ENCODE assay signal across 1 cellular context in the genomic region with DNA sequence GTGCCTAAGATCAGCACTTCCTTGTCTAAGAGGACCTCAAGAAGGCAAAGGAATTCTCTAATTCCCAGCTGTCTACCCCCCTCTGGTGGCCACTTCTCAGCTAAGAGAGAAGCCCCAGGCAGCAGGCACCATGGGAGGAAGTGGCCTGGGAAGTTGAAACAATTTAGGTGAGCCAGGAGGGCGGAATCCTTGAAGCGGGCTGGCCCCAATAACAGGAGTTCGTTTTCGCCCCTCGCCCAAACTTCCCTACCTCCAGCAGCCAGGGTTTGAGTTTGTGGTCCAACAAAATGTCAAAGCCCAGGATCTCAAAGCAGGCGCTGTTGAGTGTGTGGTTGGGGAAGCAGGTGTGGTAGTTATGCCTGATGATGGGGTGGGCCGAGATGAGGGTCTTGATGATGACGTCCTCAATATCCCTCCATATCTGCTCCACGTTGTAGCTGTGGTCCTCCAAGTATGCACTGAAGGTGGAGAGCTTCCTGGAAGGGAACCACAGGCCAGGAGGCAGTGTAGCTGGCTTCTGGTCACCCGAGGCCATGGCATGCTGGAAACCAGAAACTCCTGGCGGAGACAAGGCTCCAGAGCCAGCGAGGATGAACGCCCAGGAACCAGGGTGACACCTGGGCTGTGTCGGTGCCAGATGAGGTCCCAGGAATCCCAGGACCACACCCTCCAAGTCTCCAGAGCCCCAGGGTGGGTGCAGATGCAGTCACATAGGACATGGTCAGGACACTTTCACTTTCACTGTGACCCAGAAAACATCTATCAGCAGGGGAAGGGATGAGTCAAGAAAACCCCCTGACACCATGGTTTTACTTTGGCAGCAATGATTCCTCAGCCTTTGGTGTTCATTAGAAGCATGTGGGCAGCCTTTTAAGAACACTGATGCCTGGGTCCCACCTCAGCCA.
A peak's percentile ranks its signal among the peaks of the same experiment; 100 is the strongest.
TF ChIP-seq lines count a peak whose summit lies in the region.

No MANE protein-coding gene starts in this region.

TF ChIP-seq in HepG2, 621 proteins besides CTCF, POLR2A, EP300 and RAD21 (continues in another document):
- no peak for TF ChIP-seq EEA1 (CRISPR knock-in tag; IDR thresholded peaks at IDR 0.05; ENCODE audit: borderline replicate concordance)
- TF ChIP-seq RXRA (CRISPR knock-in tag; IDR thresholded peaks at IDR 0.05), result peak; percentile 47; the same call in 1 of the 2 replicates
- TF ChIP-seq, protein P1, sequence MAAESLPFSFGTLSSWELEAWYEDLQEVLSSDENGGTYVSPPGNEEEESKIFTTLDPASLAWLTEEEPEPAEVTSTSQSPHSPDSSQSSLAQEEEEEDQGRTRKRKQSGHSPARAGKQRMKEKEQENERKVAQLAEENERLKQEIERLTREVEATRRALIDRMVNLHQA (CRISPR knock-in tag; IDR thresholded peaks at IDR 0.05), result peak; percentile 36; the same call in 1 of the 2 replicates
- TF ChIP-seq, protein P2, sequence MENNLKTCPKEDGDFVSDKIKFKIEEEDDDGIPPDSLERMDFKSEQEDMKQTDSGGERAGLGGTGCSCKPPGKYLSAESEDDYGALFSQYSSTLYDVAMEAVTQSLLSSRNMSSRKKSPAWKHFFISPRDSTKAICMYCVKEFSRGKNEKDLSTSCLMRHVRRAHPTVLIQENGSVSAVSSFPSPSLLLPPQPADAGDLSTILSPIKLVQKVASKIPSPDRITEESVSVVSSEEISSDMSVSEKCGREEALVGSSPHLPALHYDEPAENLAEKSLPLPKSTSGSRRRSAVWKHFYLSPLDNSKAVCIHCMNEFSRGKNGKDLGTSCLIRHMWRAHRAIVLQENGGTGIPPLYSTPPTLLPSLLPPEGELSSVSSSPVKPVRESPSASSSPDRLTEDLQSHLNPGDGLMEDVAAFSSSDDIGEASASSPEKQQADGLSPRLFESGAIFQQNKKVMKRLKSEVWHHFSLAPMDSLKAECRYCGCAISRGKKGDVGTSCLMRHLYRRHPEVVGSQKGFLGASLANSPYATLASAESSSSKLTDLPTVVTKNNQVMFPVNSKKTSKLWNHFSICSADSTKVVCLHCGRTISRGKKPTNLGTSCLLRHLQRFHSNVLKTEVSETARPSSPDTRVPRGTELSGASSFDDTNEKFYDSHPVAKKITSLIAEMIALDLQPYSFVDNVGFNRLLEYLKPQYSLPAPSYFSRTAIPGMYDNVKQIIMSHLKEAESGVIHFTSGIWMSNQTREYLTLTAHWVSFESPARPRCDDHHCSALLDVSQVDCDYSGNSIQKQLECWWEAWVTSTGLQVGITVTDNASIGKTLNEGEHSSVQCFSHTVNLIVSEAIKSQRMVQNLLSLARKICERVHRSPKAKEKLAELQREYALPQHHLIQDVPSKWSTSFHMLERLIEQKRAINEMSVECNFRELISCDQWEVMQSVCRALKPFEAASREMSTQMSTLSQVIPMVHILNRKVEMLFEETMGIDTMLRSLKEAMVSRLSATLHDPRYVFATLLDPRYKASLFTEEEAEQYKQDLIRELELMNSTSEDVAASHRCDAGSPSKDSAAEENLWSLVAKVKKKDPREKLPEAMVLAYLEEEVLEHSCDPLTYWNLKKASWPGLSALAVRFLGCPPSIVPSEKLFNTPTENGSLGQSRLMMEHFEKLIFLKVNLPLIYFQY (CRISPR knock-in tag; IDR thresholded peaks at IDR 0.05; ENCODE audit: borderline replicate concordance), result no peak
- no peak; the same call in none of the 2 replicates for TF ChIP-seq ZNF441 (CRISPR knock-in tag; IDR thresholded peaks at IDR 0.05; ENCODE audit: borderline replicate concordance)
- TF ChIP-seq, protein P3, sequence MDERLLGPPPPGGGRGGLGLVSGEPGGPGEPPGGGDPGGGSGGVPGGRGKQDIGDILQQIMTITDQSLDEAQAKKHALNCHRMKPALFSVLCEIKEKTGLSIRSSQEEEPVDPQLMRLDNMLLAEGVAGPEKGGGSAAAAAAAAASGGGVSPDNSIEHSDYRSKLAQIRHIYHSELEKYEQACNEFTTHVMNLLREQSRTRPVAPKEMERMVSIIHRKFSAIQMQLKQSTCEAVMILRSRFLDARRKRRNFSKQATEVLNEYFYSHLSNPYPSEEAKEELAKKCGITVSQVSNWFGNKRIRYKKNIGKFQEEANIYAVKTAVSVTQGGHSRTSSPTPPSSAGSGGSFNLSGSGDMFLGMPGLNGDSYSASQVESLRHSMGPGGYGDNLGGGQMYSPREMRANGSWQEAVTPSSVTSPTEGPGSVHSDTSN (CRISPR knock-in tag; IDR thresholded peaks at IDR 0.05), result no peak
- TF ChIP-seq, protein P4, sequence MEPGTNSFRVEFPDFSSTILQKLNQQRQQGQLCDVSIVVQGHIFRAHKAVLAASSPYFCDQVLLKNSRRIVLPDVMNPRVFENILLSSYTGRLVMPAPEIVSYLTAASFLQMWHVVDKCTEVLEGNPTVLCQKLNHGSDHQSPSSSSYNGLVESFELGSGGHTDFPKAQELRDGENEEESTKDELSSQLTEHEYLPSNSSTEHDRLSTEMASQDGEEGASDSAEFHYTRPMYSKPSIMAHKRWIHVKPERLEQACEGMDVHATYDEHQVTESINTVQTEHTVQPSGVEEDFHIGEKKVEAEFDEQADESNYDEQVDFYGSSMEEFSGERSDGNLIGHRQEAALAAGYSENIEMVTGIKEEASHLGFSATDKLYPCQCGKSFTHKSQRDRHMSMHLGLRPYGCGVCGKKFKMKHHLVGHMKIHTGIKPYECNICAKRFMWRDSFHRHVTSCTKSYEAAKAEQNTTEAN (CRISPR knock-in tag; conservative IDR thresholded peaks at IDR 0.05), result peak; percentile 46; the same call in 1 of the 2 replicates
- TF ChIP-seq RELA (CRISPR knock-in tag; IDR thresholded peaks at IDR 0.05), result no peak
- no peak for TF ChIP-seq PAWR (CRISPR knock-in tag; IDR thresholded peaks at IDR 0.05; ENCODE audit: borderline replicate concordance)
- TF ChIP-seq, protein P5, sequence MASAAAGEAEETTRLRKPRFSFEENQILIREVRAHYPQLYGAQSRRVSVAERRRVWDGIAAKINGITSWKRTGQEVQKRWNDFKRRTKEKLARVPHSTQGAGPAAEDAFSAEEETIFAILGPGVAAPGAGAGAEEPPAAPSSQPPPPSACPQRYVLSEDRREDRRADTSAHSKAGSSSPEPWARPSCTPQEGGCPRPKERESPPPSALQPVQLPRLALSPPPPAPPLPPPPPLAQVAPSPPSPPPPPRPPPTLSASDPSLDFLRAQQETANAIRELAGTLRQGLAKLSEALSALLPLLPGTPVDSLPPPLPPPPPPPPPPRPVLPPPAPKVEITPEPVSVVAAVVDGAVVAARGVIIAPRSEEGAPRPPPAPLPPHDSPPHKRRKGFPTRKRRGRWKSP (CRISPR knock-in tag; IDR thresholded peaks at IDR 0.05), result peak; percentile 65; the same call in 1 of the 2 replicates
- peak; percentile 14; the same call in 1 of the 2 replicates for TF ChIP-seq HDAC2 (CRISPR knock-in tag; IDR thresholded peaks at IDR 0.05)
- no peak for TF ChIP-seq AGO1 (IDR thresholded peaks at IDR 0.05; ENCODE audit: low read depth, low read length, poor library complexity, severe bottlenecking)
- TF ChIP-seq NAIF1 (CRISPR knock-in tag; IDR thresholded peaks at IDR 0.05; ENCODE audit: borderline replicate concordance), result no peak
- no peak for TF ChIP-seq NR2C2 (CRISPR knock-in tag; IDR thresholded peaks at IDR 0.05; ENCODE audit: borderline replicate concordance)
- TF ChIP-seq ZBTB3 (CRISPR knock-in tag; IDR thresholded peaks at IDR 0.05; ENCODE audit: borderline replicate concordance, low read depth), result no peak
- TF ChIP-seq, protein P6, sequence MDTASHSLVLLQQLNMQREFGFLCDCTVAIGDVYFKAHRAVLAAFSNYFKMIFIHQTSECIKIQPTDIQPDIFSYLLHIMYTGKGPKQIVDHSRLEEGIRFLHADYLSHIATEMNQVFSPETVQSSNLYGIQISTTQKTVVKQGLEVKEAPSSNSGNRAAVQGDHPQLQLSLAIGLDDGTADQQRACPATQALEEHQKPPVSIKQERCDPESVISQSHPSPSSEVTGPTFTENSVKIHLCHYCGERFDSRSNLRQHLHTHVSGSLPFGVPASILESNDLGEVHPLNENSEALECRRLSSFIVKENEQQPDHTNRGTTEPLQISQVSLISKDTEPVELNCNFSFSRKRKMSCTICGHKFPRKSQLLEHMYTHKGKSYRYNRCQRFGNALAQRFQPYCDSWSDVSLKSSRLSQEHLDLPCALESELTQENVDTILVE (CRISPR knock-in tag; IDR thresholded peaks at IDR 0.05), result 0 out of 2 replicates have a peak, but pooled peaks have one; percentile 45
- TF ChIP-seq HNRNPLL (IDR thresholded peaks at IDR 0.05; ENCODE audit: low read depth, low read length, poor library complexity, severe bottlenecking), result no peak
- peak; percentile 62; the same call in 1 of the 2 replicates for TF ChIP-seq KDM5B (CRISPR knock-in tag; IDR thresholded peaks at IDR 0.05; ENCODE audit: borderline replicate concordance)
- TF ChIP-seq SOX6 (IDR thresholded peaks at IDR 0.05), result no peak
- TF ChIP-seq SOX6 (CRISPR knock-in tag; IDR thresholded peaks at IDR 0.05), result peak; percentile 46
- peak; percentile 71; the same call in 1 of the 2 replicates for TF ChIP-seq ZNF33B (CRISPR knock-in tag; IDR thresholded peaks at IDR 0.05)
- peak; percentile 16; the same call in 1 of the 2 replicates for TF ChIP-seq YEATS2 (CRISPR knock-in tag; IDR thresholded peaks at IDR 0.05; ENCODE audit: borderline replicate concordance)
- no peak for TF ChIP-seq ATF7 (IDR thresholded peaks at IDR 0.05)
- TF ChIP-seq ATF7 (CRISPR knock-in tag; IDR thresholded peaks at IDR 0.05), result no peak
- TF ChIP-seq ZNF766 (CRISPR knock-in tag; IDR thresholded peaks at IDR 0.05; ENCODE audit: borderline replicate concordance), result no peak
- TF ChIP-seq, protein P7, sequence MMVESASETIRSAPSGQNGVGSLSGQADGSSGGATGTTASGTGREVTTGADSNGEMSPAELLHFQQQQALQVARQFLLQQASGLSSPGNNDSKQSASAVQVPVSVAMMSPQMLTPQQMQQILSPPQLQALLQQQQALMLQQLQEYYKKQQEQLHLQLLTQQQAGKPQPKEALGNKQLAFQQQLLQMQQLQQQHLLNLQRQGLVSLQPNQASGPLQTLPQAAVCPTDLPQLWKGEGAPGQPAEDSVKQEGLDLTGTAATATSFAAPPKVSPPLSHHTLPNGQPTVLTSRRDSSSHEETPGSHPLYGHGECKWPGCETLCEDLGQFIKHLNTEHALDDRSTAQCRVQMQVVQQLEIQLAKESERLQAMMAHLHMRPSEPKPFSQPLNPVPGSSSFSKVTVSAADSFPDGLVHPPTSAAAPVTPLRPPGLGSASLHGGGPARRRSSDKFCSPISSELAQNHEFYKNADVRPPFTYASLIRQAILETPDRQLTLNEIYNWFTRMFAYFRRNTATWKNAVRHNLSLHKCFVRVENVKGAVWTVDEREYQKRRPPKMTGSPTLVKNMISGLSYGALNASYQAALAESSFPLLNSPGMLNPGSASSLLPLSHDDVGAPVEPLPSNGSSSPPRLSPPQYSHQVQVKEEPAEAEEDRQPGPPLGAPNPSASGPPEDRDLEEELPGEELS (CRISPR knock-in tag; IDR thresholded peaks at IDR 0.05), result no peak
- TF ChIP-seq ERF (CRISPR knock-in tag; IDR thresholded peaks at IDR 0.05), result peak; percentile 58; the same call in 1 of the 2 replicates
- TF ChIP-seq SRSF9 (IDR thresholded peaks at IDR 0.05; ENCODE audit: borderline replicate concordance, insufficient read depth, low read depth, low read length, poor library complexity, severe bottlenecking), result no peak
- TF ChIP-seq, protein P8, sequence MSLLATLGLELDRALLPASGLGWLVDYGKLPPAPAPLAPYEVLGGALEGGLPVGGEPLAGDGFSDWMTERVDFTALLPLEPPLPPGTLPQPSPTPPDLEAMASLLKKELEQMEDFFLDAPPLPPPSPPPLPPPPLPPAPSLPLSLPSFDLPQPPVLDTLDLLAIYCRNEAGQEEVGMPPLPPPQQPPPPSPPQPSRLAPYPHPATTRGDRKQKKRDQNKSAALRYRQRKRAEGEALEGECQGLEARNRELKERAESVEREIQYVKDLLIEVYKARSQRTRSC (CRISPR knock-in tag; IDR thresholded peaks at IDR 0.05; ENCODE audit: low read depth), result no peak
- TF ChIP-seq EED (CRISPR knock-in tag; IDR thresholded peaks at IDR 0.05), result 0 out of 2 replicates have a peak, but pooled peaks have one; percentile 10
- TF ChIP-seq PHF21A (CRISPR knock-in tag; IDR thresholded peaks at IDR 0.05), result no peak
- TF ChIP-seq HOXA3 (CRISPR knock-in tag; IDR thresholded peaks at IDR 0.05), result peak; percentile 50
- TF ChIP-seq, protein P9, sequence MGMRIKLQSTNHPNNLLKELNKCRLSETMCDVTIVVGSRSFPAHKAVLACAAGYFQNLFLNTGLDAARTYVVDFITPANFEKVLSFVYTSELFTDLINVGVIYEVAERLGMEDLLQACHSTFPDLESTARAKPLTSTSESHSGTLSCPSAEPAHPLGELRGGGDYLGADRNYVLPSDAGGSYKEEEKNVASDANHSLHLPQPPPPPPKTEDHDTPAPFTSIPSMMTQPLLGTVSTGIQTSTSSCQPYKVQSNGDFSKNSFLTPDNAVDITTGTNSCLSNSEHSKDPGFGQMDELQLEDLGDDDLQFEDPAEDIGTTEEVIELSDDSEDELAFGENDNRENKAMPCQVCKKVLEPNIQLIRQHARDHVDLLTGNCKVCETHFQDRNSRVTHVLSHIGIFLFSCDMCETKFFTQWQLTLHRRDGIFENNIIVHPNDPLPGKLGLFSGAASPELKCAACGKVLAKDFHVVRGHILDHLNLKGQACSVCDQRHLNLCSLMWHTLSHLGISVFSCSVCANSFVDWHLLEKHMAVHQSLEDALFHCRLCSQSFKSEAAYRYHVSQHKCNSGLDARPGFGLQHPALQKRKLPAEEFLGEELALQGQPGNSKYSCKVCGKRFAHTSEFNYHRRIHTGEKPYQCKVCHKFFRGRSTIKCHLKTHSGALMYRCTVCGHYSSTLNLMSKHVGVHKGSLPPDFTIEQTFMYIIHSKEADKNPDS (CRISPR knock-in tag; IDR thresholded peaks at IDR 0.05), result no peak
- TF ChIP-seq FOXK2 (IDR thresholded peaks at IDR 0.05), result no peak
- TF ChIP-seq STAG1 (CRISPR knock-in tag; IDR thresholded peaks at IDR 0.05), result peak; percentile 84
- TF ChIP-seq ELF3 (CRISPR knock-in tag; IDR thresholded peaks at IDR 0.05), result peak; percentile 67
- TF ChIP-seq ZNF775 (CRISPR knock-in tag; IDR thresholded peaks at IDR 0.05; ENCODE audit: borderline replicate concordance), result no peak
- no peak for TF ChIP-seq ZNF224 (CRISPR knock-in tag; IDR thresholded peaks at IDR 0.05)
- no peak for TF ChIP-seq ETV5 (CRISPR knock-in tag; IDR thresholded peaks at IDR 0.05; ENCODE audit: borderline replicate concordance)
- TF ChIP-seq, protein P10, sequence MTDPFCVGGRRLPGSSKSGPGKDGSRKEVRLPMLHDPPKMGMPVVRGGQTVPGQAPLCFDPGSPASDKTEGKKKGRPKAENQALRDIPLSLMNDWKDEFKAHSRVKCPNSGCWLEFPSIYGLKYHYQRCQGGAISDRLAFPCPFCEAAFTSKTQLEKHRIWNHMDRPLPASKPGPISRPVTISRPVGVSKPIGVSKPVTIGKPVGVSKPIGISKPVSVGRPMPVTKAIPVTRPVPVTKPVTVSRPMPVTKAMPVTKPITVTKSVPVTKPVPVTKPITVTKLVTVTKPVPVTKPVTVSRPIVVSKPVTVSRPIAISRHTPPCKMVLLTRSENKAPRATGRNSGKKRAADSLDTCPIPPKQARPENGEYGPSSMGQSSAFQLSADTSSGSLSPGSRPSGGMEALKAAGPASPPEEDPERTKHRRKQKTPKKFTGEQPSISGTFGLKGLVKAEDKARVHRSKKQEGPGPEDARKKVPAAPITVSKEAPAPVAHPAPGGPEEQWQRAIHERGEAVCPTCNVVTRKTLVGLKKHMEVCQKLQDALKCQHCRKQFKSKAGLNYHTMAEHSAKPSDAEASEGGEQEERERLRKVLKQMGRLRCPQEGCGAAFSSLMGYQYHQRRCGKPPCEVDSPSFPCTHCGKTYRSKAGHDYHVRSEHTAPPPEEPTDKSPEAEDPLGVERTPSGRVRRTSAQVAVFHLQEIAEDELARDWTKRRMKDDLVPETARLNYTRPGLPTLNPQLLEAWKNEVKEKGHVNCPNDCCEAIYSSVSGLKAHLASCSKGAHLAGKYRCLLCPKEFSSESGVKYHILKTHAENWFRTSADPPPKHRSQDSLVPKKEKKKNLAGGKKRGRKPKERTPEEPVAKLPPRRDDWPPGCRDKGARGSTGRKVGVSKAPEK (CRISPR knock-in tag; IDR thresholded peaks at IDR 0.05; ENCODE audit: borderline replicate concordance), result no peak
- TF ChIP-seq ZNF350 (CRISPR knock-in tag; IDR thresholded peaks at IDR 0.05; ENCODE audit: borderline replicate concordance, low read depth), result peak; percentile 32; the same call in 1 of the 2 replicates
